In genomic region chr15:63021031-63021430, GRCh38 we compare ENCODE assay signal across 16 cellular contexts.
"Had no signal": no experiment of that assay in that cellular context is flagged by ENCODE, and none has a peak within 500 bp of the region (broad histone marks: within the 10 kb centered on the region; RNA-seq: fewer than 3 reads in every experiment).

No MANE protein-coding gene starts in this region.

- H3K4me1 ChIP-seq: spleen, thyroid gland had no signal

- H3K9me3 ChIP-seq: spleen, thyroid gland had no signal

- H3K4me2 ChIP-seq: neural progenitor cell had no signal

- H3K27ac ChIP-seq: neural progenitor cell, spleen, thyroid gland, VCaP had no signal

- DNase-seq: activated CD4-positive, alpha-beta T cell treated with anti-CD3 and anti-CD28 coated beads, Interleukin-2, amount 50 U/mL, for 1 hour; activated CD4-positive, CD25-positive, alpha-beta regulatory T cell treated with anti-CD3 and anti-CD28 coated beads, Interleukin-2, amount 50 U/mL, for 72 hours; activated CD8-positive, alpha-beta T cell treated with anti-CD3 and anti-CD28 coated beads, Interleukin-2, amount 10 ng/mL, durations not matched to agents 7 days and 5 days; activated gamma-delta T cell; anterior cingulate cortex; effector memory CD4-positive, alpha-beta T cell; hypothalamus; left cardiac atrium; mesendoderm; naive thymus-derived CD4-positive, alpha-beta T cell; spleen; stimulated activated CD4-positive, alpha-beta T cell treated with anti-CD3 and anti-CD28 coated beads, Interleukin-4, amount 100 ng/mL, for 4 hours; substantia nigra; thyroid gland had no signal

- H3K9ac ChIP-seq: neural progenitor cell had no signal

- H3K4me3 ChIP-seq: neural progenitor cell, spleen, thyroid gland had no signal

- H3K27me3 ChIP-seq: neural progenitor cell, thyroid gland had no signal

- ATAC-seq: activated CD8-positive, alpha-beta T cell treated with anti-CD3 and anti-CD28 coated beads, Interleukin-2, amount 10 ng/mL, durations not matched to agents 7 days and 5 days; left cardiac atrium; naive thymus-derived CD4-positive, alpha-beta T cell had no signal

- H3K36me3 ChIP-seq: neural progenitor cell, spleen, thyroid gland had no signal

- H2AFZ ChIP-seq: neural progenitor cell had no signal
